ENCODE assay signal across 21 cellular contexts in the genomic region with DNA sequence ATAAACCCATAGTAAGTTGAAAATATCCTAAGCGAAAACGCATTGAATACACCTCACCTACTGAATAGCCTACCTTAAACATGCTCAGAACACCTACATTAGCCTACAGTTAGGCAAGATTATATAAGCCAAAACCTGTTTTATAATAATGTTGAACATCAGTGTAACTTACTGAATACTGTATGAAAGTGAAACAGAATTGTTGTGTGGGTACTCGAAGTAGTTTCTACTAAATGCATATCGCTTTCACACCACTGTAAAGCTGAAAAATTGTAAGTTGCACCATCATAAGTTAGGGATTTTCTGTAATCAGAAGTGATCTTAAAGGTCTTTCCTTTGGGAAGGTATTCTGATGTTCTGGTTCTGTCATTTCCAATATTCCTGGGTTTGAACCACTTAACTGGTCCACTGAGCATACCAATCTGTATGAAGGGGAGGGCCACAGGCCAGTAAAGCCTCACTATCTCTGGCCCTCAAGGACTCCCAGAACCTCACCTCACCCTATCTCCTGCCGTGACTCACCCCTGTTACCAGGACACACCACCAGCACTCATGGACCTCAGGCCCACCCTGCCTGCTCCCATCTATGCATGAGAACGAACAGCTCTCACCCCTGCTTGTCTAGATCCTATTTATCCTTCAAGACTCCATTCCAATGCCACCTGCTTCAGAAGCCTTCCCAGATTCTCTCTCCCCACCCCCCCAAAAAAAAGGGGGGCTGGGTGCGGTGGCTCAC.
DNase-seq lines count a peak whose midpoint lies in the region; ATAC-seq and TF ChIP-seq lines count a peak whose summit lies in the region.
"Had no signal": no experiment of that assay in that cellular context is flagged by ENCODE, and none has a peak within 500 bp of the region (broad histone marks: within the 10 kb centered on the region; RNA-seq: fewer than 3 reads in every experiment).

No MANE protein-coding gene starts in this region.

- DNase-seq in epithelial cell of prostate (ENCODE audit: low read depth, low spot score), result no peak
- no peak for DNase-seq in posterior vena cava (ENCODE audit: low spot score)
- no peak for DNase-seq in GF-D8 (lab: John Stamatoyannopoulos, UW)
- DNase-seq in esophagus muscularis mucosa (ENCODE audit: extremely low spot score), result no peak
- DNase-seq: activated CD4-positive, alpha-beta T cell treated with anti-CD3 and anti-CD28 coated beads, Interleukin-2, amount 10 ng/mL, durations not matched to agents 7 days and 5 days; activated naive CD4-positive, alpha-beta T cell; CD8-positive, alpha-beta T cell; central memory CD4-positive, alpha-beta T cell; H7; kidney; NCI-H1417 treated with DMSO at 0.1 percent for 48 hours; NCI-H524; small intestine; stimulated activated CD4-positive, alpha-beta T cell treated with anti-CD3 and anti-CD28 coated beads, Interleukin-2, amount 100 ng/mL, for 48 hours; stomach had no signal

- peak overlapping the region; percentile 58; the same call in 1 of the 2 replicates for H3K4me2 ChIP-seq in KMS-11

- 96% methylated on average over 7 of the region's 7 CpGs for WGBS in esophagus muscularis mucosa

- ATAC-seq in GM18511 (IDR thresholded peaks at IDR 0.05; ENCODE audit: unreplicated experiment), result peak; percentile 46
- ATAC-seq in GM21619 (IDR thresholded peaks at IDR 0.05; ENCODE audit: unreplicated experiment), result peak; percentile 37
- no peak for ATAC-seq in GM19328 (IDR thresholded peaks at IDR 0.05; ENCODE audit: unreplicated experiment)

- no peaks in the 10 kb centered on the region for H4K20me1 ChIP-seq in KMS-11 (ENCODE audit: insufficient read depth)

- H3K79me2 ChIP-seq in KMS-11 (ENCODE audit: insufficient read depth, low read depth), result no peaks in the 10 kb centered on the region

- H3K27me3 ChIP-seq in KMS-11 (ENCODE audit: insufficient read depth, low read depth), result no peaks in the 10 kb centered on the region
- H3K27me3 ChIP-seq in esophagus muscularis mucosa, result no peaks in the 10 kb centered on the region
- H3K27me3 ChIP-seq: upper lobe of left lung had no signal

- H3K27ac ChIP-seq in KMS-11 (no peak overlapping the region), epithelial cell of prostate (peak overlapping the region; percentile 3), esophagus muscularis mucosa (replicated peaks in 1 of 4) (no peak overlapping the region)
- H3K27ac ChIP-seq: upper lobe of left lung had no signal

- TF ChIP-seq POLR2A in esophagus muscularis mucosa (IDR thresholded peaks at IDR 0.05; ENCODE audit: low read depth), result no peak

- no peak for TF ChIP-seq EP300 in esophagus muscularis mucosa (IDR thresholded peaks at IDR 0.05)

- no peak overlapping the region for H3K9ac ChIP-seq in KMS-11

- intact Hi-C loops in posterior vena cava (cut with DNase I) (loop anchor here in 1 of 2 donors (2.0 kb wide), 1 partner anchor 183 kb away; a partner anchor contains a TSS), esophagus muscularis mucosa (cut with DNase I) (loop anchor here (10.0 kb wide), 3 partner anchors 99 to 319 kb away; no protein-coding TSS in a partner anchor)

- H3K9me3 ChIP-seq in esophagus muscularis mucosa, result no peaks in the 10 kb centered on the region
- H3K9me3 ChIP-seq: stomach, upper lobe of left lung had no signal

- TF ChIP-seq CTCF in KMS-11 (conservative IDR thresholded peaks at IDR 0.05; ENCODE audit: low read depth, low read length), result no peak
- TF ChIP-seq CTCF in esophagus muscularis mucosa (IDR thresholded peaks at IDR 0.05), result no peak

- H3K4me1 ChIP-seq in KMS-11 (ENCODE audit: low read depth, poor library complexity, severe bottlenecking) (peaks cover 16% of the 10 kb centered on the region), esophagus muscularis mucosa (peaks cover 7 to 19% (median 15%) of the 10 kb centered on the region in 4 donors)

- H3K4me3 ChIP-seq in KMS-11 (IDR thresholded peaks at IDR 0.05; ENCODE audit: insufficient read depth, low read depth, low read length) (no peak overlapping the region), esophagus muscularis mucosa (no peak overlapping the region)
- H3K4me3 ChIP-seq: lung had no signal

- H2AFZ ChIP-seq in KMS-11 (ENCODE audit: low read depth), result no peak overlapping the region

- H3K36me3 ChIP-seq in KMS-11 (ENCODE audit: insufficient read depth) (no peaks in the 10 kb centered on the region), esophagus muscularis mucosa (peaks cover 0 to 6% (median 1%) of the 10 kb centered on the region in 4 donors)
- H3K36me3 ChIP-seq: upper lobe of left lung had no signal
